In genomic region chr6:5744497-5744896, GRCh38 we compare ENCODE assay signal across 22 cellular contexts.
DNase-seq lines count a peak whose midpoint lies in the region; ATAC-seq and TF ChIP-seq lines count a peak whose summit lies in the region.
"Had no signal": no experiment of that assay in that cellular context is flagged by ENCODE, and none has a peak within 500 bp of the region (broad histone marks: within the 10 kb centered on the region; RNA-seq: fewer than 3 reads in every experiment).

No MANE protein-coding gene starts in this region.

- no peak for TF ChIP-seq CTCF in left ventricle myocardium inferior (IDR thresholded peaks at IDR 0.05; ENCODE audit: borderline replicate concordance)

- H3K27ac ChIP-seq in left ventricle myocardium inferior (replicated peaks): no peak overlapping the region
- H3K27ac ChIP-seq: 22Rv1 had no signal

- no peaks in the 10 kb centered on the region for H3K27me3 ChIP-seq in left ventricle myocardium inferior (ENCODE audit: low read depth)

- peaks cover 41% of the 10 kb centered on the region for H3K4me1 ChIP-seq in left ventricle myocardium inferior

- H3K9me3 ChIP-seq in left ventricle myocardium inferior (replicated peaks): no peaks in the 10 kb centered on the region
- H3K9me3 ChIP-seq: Caco-2 had no signal

- intact Hi-C loops in left cardiac atrium (cut with DNase I) (no loop called here), left ventricle myocardium inferior (cut with micrococcal nuclease) (no loop called here)

- peak in 1 of 2 donors; percentile 40 for ATAC-seq in left cardiac atrium
- no peak for ATAC-seq in HG03196 (IDR thresholded peaks at IDR 0.05; ENCODE audit: unreplicated experiment)
- no peak for ATAC-seq in GM21390 (IDR thresholded peaks at IDR 0.05; ENCODE audit: unreplicated experiment)
- ATAC-seq: HCT116, HepG2 had no signal

- DNase-seq in DMS 273 (lab: John Stamatoyannopoulos, UW; ENCODE audit: unreplicated experiment) (peak; percentile 16), DMS 273 treated with DMSO at 0.1 percent for 48 hours (lab: John Stamatoyannopoulos, UW) (no peak), left cardiac atrium (peak; percentile 42), left ventricle myocardium inferior (no peak), cerebellar cortex (ENCODE audit: low spot score) (peak; percentile 6), NCI-H526 treated with DMSO at 0.1 percent for 48 hours (lab: John Stamatoyannopoulos, UW) (no peak)
- DNase-seq: AML-193; Caco-2; CD4-positive, alpha-beta T cell; GOT3; KG1; MV-4-11; NCI-H1417 treated with DMSO at 0.1 percent for 48 hours; NCI-H187 treated with DMSO at 0.1 percent for 48 hours; NCI-H2171 treated with DMSO at 0.1 percent for 48 hours; NCI-H446; SHP77 treated with DMSO at 0.1 percent for 48 hours had no signal

- no peaks in the 10 kb centered on the region for H3K36me3 ChIP-seq in left ventricle myocardium inferior

- no peak overlapping the region for H3K4me3 ChIP-seq in left ventricle myocardium inferior

Comparison
In these comparisons a context has a peak if more than half of its experiments do, and no peak if none do; other contexts are left out.
1. DNase-seq: peak in DMS 273 (single experiment), left cardiac atrium (single experiment) and cerebellar cortex (single experiment); none in DMS 273 treated with DMSO at 0.1 percent for 48 hours (single experiment), left ventricle myocardium inferior (single experiment) and NCI-H526 treated with DMSO at 0.1 percent for 48 hours (single experiment).